ENCODE assay signal across 1 cellular context in the genomic region with DNA sequence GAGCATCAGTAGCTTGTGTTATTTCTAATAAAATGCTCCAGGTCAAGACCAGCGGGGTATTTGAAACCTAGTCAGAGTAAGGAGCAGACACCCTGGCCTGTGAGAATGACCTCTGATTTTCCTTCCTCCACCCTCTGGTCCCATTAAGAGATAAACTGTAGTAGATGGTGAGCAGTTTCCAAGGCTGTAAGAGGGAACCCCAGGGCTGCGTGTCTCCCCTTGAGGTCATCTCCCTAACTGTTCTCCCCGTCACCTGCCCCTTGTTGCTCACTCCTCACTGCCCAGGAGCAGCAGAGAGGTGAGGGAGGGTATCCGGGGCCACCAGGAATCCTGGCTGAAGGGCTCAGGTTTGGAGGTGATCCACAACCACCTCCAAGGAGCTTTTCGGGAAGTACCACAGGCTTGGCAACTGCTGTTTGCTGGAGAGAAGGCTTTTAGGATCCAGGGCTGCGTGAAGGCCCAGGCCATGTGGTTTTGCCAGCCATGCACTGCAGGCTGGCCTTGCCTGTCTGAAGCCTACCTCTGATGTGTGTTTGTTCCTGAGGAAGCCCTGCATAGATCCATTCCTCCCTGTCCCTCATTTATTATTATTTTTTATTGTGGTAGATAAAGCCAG.
A peak's percentile ranks its signal among the peaks of the same experiment; 100 is the strongest.
TF ChIP-seq lines count a peak whose summit lies in the region.

No MANE protein-coding gene starts in this region.

TF ChIP-seq in HepG2, 621 proteins besides CTCF, POLR2A, EP300 and RAD21:
- TF ChIP-seq PLRG1 (conservative IDR thresholded peaks at IDR 0.05), result no peak
- peak; percentile 57; the same call in 1 of the 2 replicates for TF ChIP-seq ZFX (CRISPR knock-in tag; IDR thresholded peaks at IDR 0.05; ENCODE audit: low read depth)
- TF ChIP-seq NONO (IDR thresholded peaks at IDR 0.05), result no peak
- TF ChIP-seq NONO (CRISPR knock-in tag; conservative IDR thresholded peaks at IDR 0.05), result 0 out of 2 replicates have a peak, but pooled peaks have one; percentile 14
- TF ChIP-seq JUND (CRISPR knock-in tag; IDR thresholded peaks at IDR 0.05), result 0 out of 2 replicates have a peak, but pooled peaks have one; percentile 13
- no peak for TF ChIP-seq TBX2 (CRISPR knock-in tag; IDR thresholded peaks at IDR 0.05; ENCODE audit: borderline replicate concordance)
- TF ChIP-seq, protein P1, sequence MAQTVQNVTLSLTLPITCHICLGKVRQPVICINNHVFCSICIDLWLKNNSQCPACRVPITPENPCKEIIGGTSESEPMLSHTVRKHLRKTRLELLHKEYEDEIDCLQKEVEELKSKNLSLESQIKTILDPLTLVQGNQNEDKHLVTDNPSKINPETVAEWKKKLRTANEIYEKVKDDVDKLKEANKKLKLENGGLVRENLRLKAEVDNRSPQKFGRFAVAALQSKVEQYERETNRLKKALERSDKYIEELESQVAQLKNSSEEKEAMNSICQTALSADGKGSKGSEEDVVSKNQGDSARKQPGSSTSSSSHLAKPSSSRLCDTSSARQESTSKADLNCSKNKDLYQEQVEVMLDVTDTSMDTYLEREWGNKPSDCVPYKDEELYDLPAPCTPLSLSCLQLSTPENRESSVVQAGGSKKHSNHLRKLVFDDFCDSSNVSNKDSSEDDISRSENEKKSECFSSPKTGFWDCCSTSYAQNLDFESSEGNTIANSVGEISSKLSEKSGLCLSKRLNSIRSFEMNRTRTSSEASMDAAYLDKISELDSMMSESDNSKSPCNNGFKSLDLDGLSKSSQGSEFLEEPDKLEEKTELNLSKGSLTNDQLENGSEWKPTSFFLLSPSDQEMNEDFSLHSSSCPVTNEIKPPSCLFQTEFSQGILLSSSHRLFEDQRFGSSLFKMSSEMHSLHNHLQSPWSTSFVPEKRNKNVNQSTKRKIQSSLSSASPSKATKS (CRISPR knock-in tag; IDR thresholded peaks at IDR 0.05), result no peak
- TF ChIP-seq ZFY (CRISPR knock-in tag; IDR thresholded peaks at IDR 0.05), result peak; percentile 40; the same call in 1 of the 2 replicates
- peak; percentile 49; the same call in 1 of the 2 replicates for TF ChIP-seq ZBTB7A (CRISPR knock-in tag; IDR thresholded peaks at IDR 0.05)
- TF ChIP-seq, protein P2, sequence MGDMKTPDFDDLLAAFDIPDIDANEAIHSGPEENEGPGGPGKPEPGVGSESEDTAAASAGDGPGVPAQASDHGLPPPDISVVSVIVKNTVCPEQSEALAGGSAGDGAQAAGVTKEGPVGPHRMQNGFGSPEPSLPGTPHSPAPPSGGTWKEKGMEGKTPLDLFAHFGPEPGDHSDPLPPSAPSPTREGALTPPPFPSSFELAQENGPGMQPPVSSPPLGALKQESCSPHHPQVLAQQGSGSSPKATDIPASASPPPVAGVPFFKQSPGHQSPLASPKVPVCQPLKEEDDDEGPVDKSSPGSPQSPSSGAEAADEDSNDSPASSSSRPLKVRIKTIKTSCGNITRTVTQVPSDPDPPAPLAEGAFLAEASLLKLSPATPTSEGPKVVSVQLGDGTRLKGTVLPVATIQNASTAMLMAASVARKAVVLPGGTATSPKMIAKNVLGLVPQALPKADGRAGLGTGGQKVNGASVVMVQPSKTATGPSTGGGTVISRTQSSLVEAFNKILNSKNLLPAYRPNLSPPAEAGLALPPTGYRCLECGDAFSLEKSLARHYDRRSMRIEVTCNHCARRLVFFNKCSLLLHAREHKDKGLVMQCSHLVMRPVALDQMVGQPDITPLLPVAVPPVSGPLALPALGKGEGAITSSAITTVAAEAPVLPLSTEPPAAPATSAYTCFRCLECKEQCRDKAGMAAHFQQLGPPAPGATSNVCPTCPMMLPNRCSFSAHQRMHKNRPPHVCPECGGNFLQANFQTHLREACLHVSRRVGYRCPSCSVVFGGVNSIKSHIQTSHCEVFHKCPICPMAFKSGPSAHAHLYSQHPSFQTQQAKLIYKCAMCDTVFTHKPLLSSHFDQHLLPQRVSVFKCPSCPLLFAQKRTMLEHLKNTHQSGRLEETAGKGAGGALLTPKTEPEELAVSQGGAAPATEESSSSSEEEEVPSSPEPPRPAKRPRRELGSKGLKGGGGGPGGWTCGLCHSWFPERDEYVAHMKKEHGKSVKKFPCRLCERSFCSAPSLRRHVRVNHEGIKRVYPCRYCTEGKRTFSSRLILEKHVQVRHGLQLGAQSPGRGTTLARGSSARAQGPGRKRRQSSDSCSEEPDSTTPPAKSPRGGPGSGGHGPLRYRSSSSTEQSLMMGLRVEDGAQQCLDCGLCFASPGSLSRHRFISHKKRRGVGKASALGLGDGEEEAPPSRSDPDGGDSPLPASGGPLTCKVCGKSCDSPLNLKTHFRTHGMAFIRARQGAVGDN (CRISPR knock-in tag; IDR thresholded peaks at IDR 0.05), result peak; percentile 54
- TF ChIP-seq HDAC1 (CRISPR knock-in tag; IDR thresholded peaks at IDR 0.05), result no peak
- TF ChIP-seq, protein P3, sequence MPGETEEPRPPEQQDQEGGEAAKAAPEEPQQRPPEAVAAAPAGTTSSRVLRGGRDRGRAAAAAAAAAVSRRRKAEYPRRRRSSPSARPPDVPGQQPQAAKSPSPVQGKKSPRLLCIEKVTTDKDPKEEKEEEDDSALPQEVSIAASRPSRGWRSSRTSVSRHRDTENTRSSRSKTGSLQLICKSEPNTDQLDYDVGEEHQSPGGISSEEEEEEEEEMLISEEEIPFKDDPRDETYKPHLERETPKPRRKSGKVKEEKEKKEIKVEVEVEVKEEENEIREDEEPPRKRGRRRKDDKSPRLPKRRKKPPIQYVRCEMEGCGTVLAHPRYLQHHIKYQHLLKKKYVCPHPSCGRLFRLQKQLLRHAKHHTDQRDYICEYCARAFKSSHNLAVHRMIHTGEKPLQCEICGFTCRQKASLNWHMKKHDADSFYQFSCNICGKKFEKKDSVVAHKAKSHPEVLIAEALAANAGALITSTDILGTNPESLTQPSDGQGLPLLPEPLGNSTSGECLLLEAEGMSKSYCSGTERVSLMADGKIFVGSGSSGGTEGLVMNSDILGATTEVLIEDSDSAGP (CRISPR knock-in tag; IDR thresholded peaks at IDR 0.05; ENCODE audit: borderline replicate concordance), result no peak; the same call in 1 of the 2 replicates
- TF ChIP-seq SUZ12 (IDR thresholded peaks at IDR 0.05; ENCODE audit: low read depth, low read length), result no peak
- TF ChIP-seq, protein P4, sequence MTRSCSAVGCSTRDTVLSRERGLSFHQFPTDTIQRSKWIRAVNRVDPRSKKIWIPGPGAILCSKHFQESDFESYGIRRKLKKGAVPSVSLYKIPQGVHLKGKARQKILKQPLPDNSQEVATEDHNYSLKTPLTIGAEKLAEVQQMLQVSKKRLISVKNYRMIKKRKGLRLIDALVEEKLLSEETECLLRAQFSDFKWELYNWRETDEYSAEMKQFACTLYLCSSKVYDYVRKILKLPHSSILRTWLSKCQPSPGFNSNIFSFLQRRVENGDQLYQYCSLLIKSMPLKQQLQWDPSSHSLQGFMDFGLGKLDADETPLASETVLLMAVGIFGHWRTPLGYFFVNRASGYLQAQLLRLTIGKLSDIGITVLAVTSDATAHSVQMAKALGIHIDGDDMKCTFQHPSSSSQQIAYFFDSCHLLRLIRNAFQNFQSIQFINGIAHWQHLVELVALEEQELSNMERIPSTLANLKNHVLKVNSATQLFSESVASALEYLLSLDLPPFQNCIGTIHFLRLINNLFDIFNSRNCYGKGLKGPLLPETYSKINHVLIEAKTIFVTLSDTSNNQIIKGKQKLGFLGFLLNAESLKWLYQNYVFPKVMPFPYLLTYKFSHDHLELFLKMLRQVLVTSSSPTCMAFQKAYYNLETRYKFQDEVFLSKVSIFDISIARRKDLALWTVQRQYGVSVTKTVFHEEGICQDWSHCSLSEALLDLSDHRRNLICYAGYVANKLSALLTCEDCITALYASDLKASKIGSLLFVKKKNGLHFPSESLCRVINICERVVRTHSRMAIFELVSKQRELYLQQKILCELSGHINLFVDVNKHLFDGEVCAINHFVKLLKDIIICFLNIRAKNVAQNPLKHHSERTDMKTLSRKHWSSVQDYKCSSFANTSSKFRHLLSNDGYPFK (CRISPR knock-in tag; IDR thresholded peaks at IDR 0.05; ENCODE audit: borderline replicate concordance), result 0 out of 2 replicates have a peak, but pooled peaks have one; percentile 7
- TF ChIP-seq ZEB1 (IDR thresholded peaks at IDR 0.05; ENCODE audit: insufficient replicate concordance, low read depth), result no peak
- TF ChIP-seq, protein P5, sequence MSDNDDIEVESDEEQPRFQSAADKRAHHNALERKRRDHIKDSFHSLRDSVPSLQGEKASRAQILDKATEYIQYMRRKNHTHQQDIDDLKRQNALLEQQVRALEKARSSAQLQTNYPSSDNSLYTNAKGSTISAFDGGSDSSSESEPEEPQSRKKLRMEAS (IDR thresholded peaks at IDR 0.05), result peak; percentile 39; the same call in 1 of the 2 replicates
- TF ChIP-seq MYC (CRISPR knock-in tag; IDR thresholded peaks at IDR 0.05; ENCODE audit: borderline replicate concordance), result peak; percentile 27; the same call in 1 of the 2 replicates
- no peak for TF ChIP-seq ZKSCAN1 (IDR thresholded peaks at IDR 0.05; ENCODE audit: low read length)
- no peak for TF ChIP-seq ZNF557 (CRISPR knock-in tag; IDR thresholded peaks at IDR 0.05)
- TF ChIP-seq, protein P6, sequence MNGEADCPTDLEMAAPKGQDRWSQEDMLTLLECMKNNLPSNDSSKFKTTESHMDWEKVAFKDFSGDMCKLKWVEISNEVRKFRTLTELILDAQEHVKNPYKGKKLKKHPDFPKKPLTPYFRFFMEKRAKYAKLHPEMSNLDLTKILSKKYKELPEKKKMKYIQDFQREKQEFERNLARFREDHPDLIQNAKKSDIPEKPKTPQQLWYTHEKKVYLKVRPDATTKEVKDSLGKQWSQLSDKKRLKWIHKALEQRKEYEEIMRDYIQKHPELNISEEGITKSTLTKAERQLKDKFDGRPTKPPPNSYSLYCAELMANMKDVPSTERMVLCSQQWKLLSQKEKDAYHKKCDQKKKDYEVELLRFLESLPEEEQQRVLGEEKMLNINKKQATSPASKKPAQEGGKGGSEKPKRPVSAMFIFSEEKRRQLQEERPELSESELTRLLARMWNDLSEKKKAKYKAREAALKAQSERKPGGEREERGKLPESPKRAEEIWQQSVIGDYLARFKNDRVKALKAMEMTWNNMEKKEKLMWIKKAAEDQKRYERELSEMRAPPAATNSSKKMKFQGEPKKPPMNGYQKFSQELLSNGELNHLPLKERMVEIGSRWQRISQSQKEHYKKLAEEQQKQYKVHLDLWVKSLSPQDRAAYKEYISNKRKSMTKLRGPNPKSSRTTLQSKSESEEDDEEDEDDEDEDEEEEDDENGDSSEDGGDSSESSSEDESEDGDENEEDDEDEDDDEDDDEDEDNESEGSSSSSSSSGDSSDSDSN (CRISPR knock-in tag; IDR thresholded peaks at IDR 0.05), result peak; percentile 21; the same call in 1 of the 2 replicates
- TF ChIP-seq RBM22 (optimal IDR thresholded peaks at IDR 0.05; ENCODE audit: low read length), result peak; percentile 76
- TF ChIP-seq CBX2 (IDR thresholded peaks at IDR 0.05; ENCODE audit: low read depth, low read length), result no peak
- no peak for TF ChIP-seq CBX2 (CRISPR knock-in tag; IDR thresholded peaks at IDR 0.05; ENCODE audit: low read depth)
- TF ChIP-seq NR1H2 (CRISPR knock-in tag; IDR thresholded peaks at IDR 0.05; ENCODE audit: borderline replicate concordance, low read depth), result peak; percentile 38; the same call in 1 of the 2 replicates
- no peak for TF ChIP-seq RARG (CRISPR knock-in tag; IDR thresholded peaks at IDR 0.05; ENCODE audit: low read depth)
- no peak for TF ChIP-seq ISL2 (CRISPR knock-in tag; IDR thresholded peaks at IDR 0.05)
- TF ChIP-seq ZNF101 (CRISPR knock-in tag; IDR thresholded peaks at IDR 0.05; ENCODE audit: borderline replicate concordance, low read depth), result no peak
- no peak for TF ChIP-seq PHF20 (CRISPR knock-in tag; IDR thresholded peaks at IDR 0.05)
- TF ChIP-seq, protein P7, sequence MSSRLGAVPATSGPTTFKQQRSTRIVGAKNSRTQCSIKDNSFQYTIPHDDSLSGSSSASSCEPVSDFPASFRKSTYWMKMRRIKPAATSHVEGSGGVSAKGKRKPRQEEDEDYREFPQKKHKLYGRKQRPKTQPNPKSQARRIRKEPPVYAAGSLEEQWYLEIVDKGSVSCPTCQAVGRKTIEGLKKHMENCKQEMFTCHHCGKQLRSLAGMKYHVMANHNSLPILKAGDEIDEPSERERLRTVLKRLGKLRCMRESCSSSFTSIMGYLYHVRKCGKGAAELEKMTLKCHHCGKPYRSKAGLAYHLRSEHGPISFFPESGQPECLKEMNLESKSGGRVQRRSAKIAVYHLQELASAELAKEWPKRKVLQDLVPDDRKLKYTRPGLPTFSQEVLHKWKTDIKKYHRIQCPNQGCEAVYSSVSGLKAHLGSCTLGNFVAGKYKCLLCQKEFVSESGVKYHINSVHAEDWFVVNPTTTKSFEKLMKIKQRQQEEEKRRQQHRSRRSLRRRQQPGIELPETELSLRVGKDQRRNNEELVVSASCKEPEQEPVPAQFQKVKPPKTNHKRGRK (CRISPR knock-in tag; IDR thresholded peaks at IDR 0.05), result 0 out of 2 replicates have a peak, but pooled peaks have one; percentile 50
- TF ChIP-seq CC2D1A (CRISPR knock-in tag; IDR thresholded peaks at IDR 0.05), result 0 out of 2 replicates have a peak, but pooled peaks have one; percentile 62
- TF ChIP-seq, protein P8, sequence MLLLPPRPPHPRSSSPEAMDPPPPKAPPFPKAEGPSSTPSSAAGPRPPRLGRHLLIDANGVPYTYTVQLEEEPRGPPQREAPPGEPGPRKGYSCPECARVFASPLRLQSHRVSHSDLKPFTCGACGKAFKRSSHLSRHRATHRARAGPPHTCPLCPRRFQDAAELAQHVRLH (CRISPR knock-in tag; IDR thresholded peaks at IDR 0.05; ENCODE audit: borderline replicate concordance, low read depth), result no peak
- TF ChIP-seq BORCS8-MEF2B (CRISPR knock-in tag; IDR thresholded peaks at IDR 0.05), result no peak
